20 cellular contexts compared by ENCODE assay signal in genomic region chr19:16218851-16219250, GRCh38. TPM values are rescaled to one million over a fixed set of nuclear protein-coding genes. Genes with fewer than 3 reads are reported as not detected.
DNase-seq lines count a peak whose midpoint lies in the region; ATAC-seq, FAIRE-seq and TF ChIP-seq lines count a peak whose summit lies in the region.
"Had no signal": no experiment of that assay in that cellular context is flagged by ENCODE, and none has a peak within 500 bp of the region (broad histone marks: within the 10 kb centered on the region; RNA-seq: fewer than 3 reads in every experiment).

No MANE protein-coding gene starts in this region.

- no peaks in the 10 kb centered on the region for H3K27me3 ChIP-seq in CD8-positive, alpha-beta memory T cell (ENCODE audit: insufficient read depth, low read length, poor library complexity, severe bottlenecking)
- no peaks in the 10 kb centered on the region for H3K27me3 ChIP-seq in GM12878 (replicated peaks in 1 of 2; ENCODE audit: control insufficient read depth in 2 of 2, insufficient read depth in 2 of 2, low read length in 1 of 2)
- H3K27me3 ChIP-seq: MG63 had no signal

- H3K4me3 ChIP-seq in CD8-positive, alpha-beta memory T cell (ENCODE audit: low read length) = no peak overlapping the region
- H3K4me3 ChIP-seq in GM12878 = no peak overlapping the region
- H3K4me3 ChIP-seq: MG63 had no signal

- H4K20me1 ChIP-seq in GM12878 (ENCODE audit: control insufficient read depth, insufficient read depth) = no peaks in the 10 kb centered on the region

- RAD21 ChIA-PET in GM12878 (lab: Charles Lee; ENCODE audit: unreplicated experiment) = no interaction called here

- H3K79me2 ChIP-seq in GM12878 (ENCODE audit: control insufficient read depth, insufficient read depth, low read length) = no peaks in the 10 kb centered on the region

- 68% methylated on average over 2 of the region's 2 CpGs for WGBS in GM12878 (ENCODE audit: insufficient coverage, insufficient replicate concordance, low lambda C conversion rate, missing lambda C conversion rate)

- H3K4me2 ChIP-seq in GM12878 (ENCODE audit: control insufficient read depth, insufficient read depth) = no peak overlapping the region

- H3K4me1 ChIP-seq in CD8-positive, alpha-beta memory T cell (ENCODE audit: insufficient read depth, low read length) = peaks cover 30% of the 10 kb centered on the region
- H3K4me1 ChIP-seq in GM12878 (ENCODE audit: control insufficient read depth, insufficient read depth, low read length) = no peaks in the 10 kb centered on the region

- H3K9me3 Mint-ChIP-seq in activated T-cell treated with anti-CD3 and anti-CD28 coated beads, Interleukin-2, amount 50 U/mL, for 24 hours = peaks cover 15% of the 10 kb centered on the region
- peaks cover 14 to 32% (median 29%) of the 10 kb centered on the region in 5 donors for H3K9me3 Mint-ChIP-seq in CD8-positive, alpha-beta memory T cell
- H3K9me3 Mint-ChIP-seq in stimulated activated memory B cell treated with anti-CD40 and anti-IgM and Interleukin-4, amounts not matched to agents 10 μg/mL and 1 μg/mL and 100 μg/mL, for 72 hours = peaks cover 6% of the 10 kb centered on the region

- no peak for TF ChIP-seq CTCF in GM12878 (IDR thresholded peaks at IDR 0.05 in 2 of 3, conservative IDR thresholded peaks at IDR 0.05 in 1 of 3; ENCODE audit: control insufficient read depth in 2 of 3, extremely low read depth in 1 of 3, insufficient read depth in 1 of 3, low read depth in 3 of 3, low read length in 3 of 3)
- no peak for TF ChIP-seq CTCF in GM10266 (IDR thresholded peaks at IDR 0.05; ENCODE audit: control insufficient read depth, insufficient read depth, low read depth, missing control alignments)

- no peaks in the 10 kb centered on the region for H3K27me3 Mint-ChIP-seq in activated T-cell treated with anti-CD3 and anti-CD28 coated beads, Interleukin-2, amount 50 U/mL, for 24 hours
- no peaks in the 10 kb centered on the region for H3K27me3 Mint-ChIP-seq in CD8-positive, alpha-beta memory T cell
- H3K27me3 Mint-ChIP-seq in stimulated activated memory B cell treated with anti-CD40 and anti-IgM and Interleukin-4, amounts not matched to agents 10 μg/mL and 1 μg/mL and 100 μg/mL, for 72 hours = no peaks in the 10 kb centered on the region
- H3K27me3 Mint-ChIP-seq: CD4-positive, alpha-beta memory T cell had no signal

- peaks cover 44% of the 10 kb centered on the region for H3K4me1 Mint-ChIP-seq in activated T-cell treated with anti-CD3 and anti-CD28 coated beads, Interleukin-2, amount 50 U/mL, for 24 hours (ENCODE audit: low read depth)
- H3K4me1 Mint-ChIP-seq in CD8-positive, alpha-beta memory T cell = peaks cover 30 to 39% (median 37%) of the 10 kb centered on the region in 3 donors
- peaks cover 26% of the 10 kb centered on the region for H3K4me1 Mint-ChIP-seq in stimulated activated memory B cell treated with anti-CD40 and anti-IgM and Interleukin-4, amounts not matched to agents 10 μg/mL and 1 μg/mL and 100 μg/mL, for 72 hours

- ATAC-seq in GM12878 (no peak), HG03342 (IDR thresholded peaks at IDR 0.05; ENCODE audit: unreplicated experiment) (no peak), HG02870 (IDR thresholded peaks at IDR 0.05; ENCODE audit: unreplicated experiment) (no peak)
- no peak for ATAC-seq in stimulated activated memory B cell treated with anti-CD40 and anti-IgM and Interleukin-4, amounts not matched to agents 10 μg/mL and 1 μg/mL and 100 μg/mL, for 72 hours
- ATAC-seq: HepG2, PC-3 had no signal

- no peak overlapping the region for H2AFZ ChIP-seq in GM12878 (ENCODE audit: control insufficient read depth, low read depth, low read length)

- peaks cover 92% of the 10 kb centered on the region for H3K36me3 Mint-ChIP-seq in activated T-cell treated with anti-CD3 and anti-CD28 coated beads, Interleukin-2, amount 50 U/mL, for 24 hours (ENCODE audit: low read depth)
- peaks cover 33 to 84% (median 51%) of the 10 kb centered on the region in 3 donors for H3K36me3 Mint-ChIP-seq in CD8-positive, alpha-beta memory T cell
- peaks cover 86% of the 10 kb centered on the region for H3K36me3 Mint-ChIP-seq in stimulated activated memory B cell treated with anti-CD40 and anti-IgM and Interleukin-4, amounts not matched to agents 10 μg/mL and 1 μg/mL and 100 μg/mL, for 72 hours

- H3K9me3 ChIP-seq in CD8-positive, alpha-beta memory T cell (ENCODE audit: low read length) = peaks cover 18% of the 10 kb centered on the region
- H3K9me3 ChIP-seq in GM12878 (replicated peaks; ENCODE audit: control insufficient read depth, insufficient read depth, low read length) = peaks cover 19% of the 10 kb centered on the region

- TF ChIP-seq RAD21 in GM12878 (IDR thresholded peaks at IDR 0.05; ENCODE audit: insufficient read depth, low read depth, low read length) = no peak

- H3K27ac Mint-ChIP-seq in activated T-cell treated with anti-CD3 and anti-CD28 coated beads, Interleukin-2, amount 50 U/mL, for 24 hours = peak overlapping the region; percentile 71
- H3K27ac Mint-ChIP-seq in CD8-positive, alpha-beta memory T cell = peak overlapping the region in 5 of 8 donors; percentile 21 to 83 (median 42)
- peak overlapping the region; percentile 40 for H3K27ac Mint-ChIP-seq in stimulated activated memory B cell treated with anti-CD40 and anti-IgM and Interleukin-4, amounts not matched to agents 10 μg/mL and 1 μg/mL and 100 μg/mL, for 72 hours
- H3K27ac Mint-ChIP-seq: HFFc6 had no signal

- no peak overlapping the region for H3K4me3 Mint-ChIP-seq in activated T-cell treated with anti-CD3 and anti-CD28 coated beads, Interleukin-2, amount 50 U/mL, for 24 hours
- no peak overlapping the region for H3K4me3 Mint-ChIP-seq in CD8-positive, alpha-beta memory T cell
- no peak overlapping the region for H3K4me3 Mint-ChIP-seq in stimulated activated memory B cell treated with anti-CD40 and anti-IgM and Interleukin-4, amounts not matched to agents 10 μg/mL and 1 μg/mL and 100 μg/mL, for 72 hours
- H3K4me3 Mint-ChIP-seq: HFFc6 had no signal

- no peak for FAIRE-seq in GM12878 (lab: Jason Lieb, UNC)
- FAIRE-seq: HepG2 had no signal

- POLR2A ChIA-PET in CD8-positive, alpha-beta memory T cell (lab: Charles Lee) = no interaction called here
- POLR2A ChIA-PET in GM12878 (lab: Charles Lee) = interaction anchor here (0.7 kb wide), 1 partner anchor 251 kb away, joined by 3 read pairs; no protein-coding TSS in a partner anchor

- no peak for TF ChIP-seq EP300 in GM12878 (IDR thresholded peaks at IDR 0.05; ENCODE audit: borderline replicate concordance in 1 of 2, control insufficient read depth in 1 of 2, low read depth in 2 of 2, low read length in 2 of 2)

- SMC1A ChIA-PET in GM12878 (lab: Charles Lee; ENCODE audit: uncharacterized antibody, unreplicated experiment) = no interaction called here

- intact Hi-C loops in GM12878 (cut with micrococcal nuclease; ENCODE audit: unreplicated experiment) = no loop called here

- no peak for DNase-seq in activated T-cell treated with anti-CD3 and anti-CD28 coated beads, Interleukin-2, amount 50 U/mL, for 24 hours
- no peak for DNase-seq in activated T-cell treated with anti-CD3 and anti-CD28 coated beads, Interleukin-2, amount 50 U/mL, for 1 hour
- DNase-seq in CD8-positive, alpha-beta memory T cell = peak in 1 of 5 donors; percentile 47
- DNase-seq in GM12878 (ENCODE audit: low read depth, low spot score) (no peak), GM10266 (ENCODE audit: extremely low spot score) (no peak)
- DNase-seq: AML-193; CD4-positive, alpha-beta memory T cell; GF-D8; HFFc6; MG63; NCI-H1105; NCI-H1694 treated with DMSO at 0.1 percent for 48 hours; NCI-H446; PC-3 had no signal

- H3K9ac ChIP-seq in GM12878 (ENCODE audit: control insufficient read depth, insufficient read depth, low read length) = no peak overlapping the region

- in situ Hi-C loops in GM12878 (cut with MboI) = no loop called here

- no peak overlapping the region for H3K27ac ChIP-seq in CD8-positive, alpha-beta memory T cell (ENCODE audit: low read depth, low read length)
- H3K27ac ChIP-seq in GM12878 (ENCODE audit: control insufficient read depth, insufficient read depth) = no peak overlapping the region

- no TSS peak for BruUV-seq in GM12878 (replicated peaks; lab: Mats Ljungman, UMichigan)

- CTCF ChIA-PET in CD8-positive, alpha-beta memory T cell (lab: Charles Lee) = no interaction called here
- CTCF ChIA-PET in GM12878 (lab: Yijun Ruan, JAX) = interaction anchor here (1.6 kb wide), 1 partner anchor 28 kb away, joined by 4 read pairs; no protein-coding TSS in a partner anchor

- peaks cover 25% of the 10 kb centered on the region for H3K36me3 ChIP-seq in CD8-positive, alpha-beta memory T cell (ENCODE audit: insufficient read depth, low read length)
- H3K36me3 ChIP-seq in GM12878 (ENCODE audit: control insufficient read depth in 2 of 2, insufficient read depth in 2 of 2, low read length in 1 of 2) = peaks cover 16 to 19% of the 10 kb centered on the region in 2 experiments; a peak in 3 of 4 replicates

- TF ChIP-seq POLR2A in GM12878 (IDR thresholded peaks at IDR 0.05; ENCODE audit: low read depth, low read length) = no peak

RNA-seq across cellular contexts. Expression of gene AP1M1, which starts 21.1 kb away (rescaled TPM):
- 100 to 1,000 TPM; 113 to 120 TPM for total RNA-seq in CD8-positive, alpha-beta memory T cell
- polyA plus RNA-seq in CD8-positive, alpha-beta memory T cell = 145 TPM
- 32.4 and 32.5 TPM in 2 replicates for total RNA-seq in GM12878 (2013; cell fraction: nucleolus; rRNA removed)
- total RNA-seq in GM12878 (2014; rRNA removed) (60.9 and 74.8 TPM in 2 replicates), GM12878 (2014; rRNA removed; fragmentation: Illumina TruSeq; extraction: Trizol) (26.7 and 28.8 TPM in 2 replicates), GM12878 (2021) (74.7 and 76.5 TPM in 2 replicates)
- 18.0 TPM for polyA plus RNA-seq in GM12878 (2011; ENCODE audit: low read depth)
- polyA plus RNA-seq in GM12878 (2011; rRNA removed) (25.4 and 37.8 TPM in 2 replicates), GM12878 (2014; fragmentation: Illumina TruSeq; extraction: Trizol) (33.8 and 36.8 TPM in 2 replicates), GM12878 (2014; fragmentation: Nextera tagmentation; extraction: Ambion mirVana) (1 to 10 TPM; 1.0 to 5.6 TPM), GM12878 (2014; rRNA removed) (51.6 and 64.7 TPM in 2 replicates), GM12878 (2016; fragmentation: Nextera tagmentation; extraction: Ambion mirVana) (100 to 1,000 TPM; 108 to 116 TPM)
- polyA plus RNA-seq in GM12878 (2011; cell fraction: cytosol; rRNA removed) = 53.3 and 59.2 TPM in 2 replicates
- polyA plus RNA-seq in GM12878 (2011; cell fraction: nucleus; rRNA removed) = 80.0 and 94.6 TPM in 2 replicates
- 51.9 and 71.8 TPM in 2 replicates for polyA plus RNA-seq in GM12878 (2012)
- 37.5 and 44.4 TPM in 2 replicates for polyA minus RNA-seq in GM12878 (2011; rRNA and poly(A)+ RNA removed)
- 26.2 and 33.3 TPM in 2 replicates for polyA minus RNA-seq in GM12878 (2011; cell fraction: cytosol; rRNA and poly(A)+ RNA removed)
- 24.3 and 42.8 TPM in 2 replicates for polyA minus RNA-seq in GM12878 (2011; cell fraction: nucleus; rRNA and poly(A)+ RNA removed)

RNA-seq across cellular contexts. Expression of gene FAM32A, which starts 33.6 kb away (rescaled TPM):
- total RNA-seq in CD8-positive, alpha-beta memory T cell = 10 to 100 TPM; 62.4 to 68.3 TPM
- 127 TPM for polyA plus RNA-seq in CD8-positive, alpha-beta memory T cell
- total RNA-seq in GM12878 (2013; cell fraction: nucleolus; rRNA removed) = 18.0 and 19.0 TPM in 2 replicates
- total RNA-seq in GM12878 (2014; rRNA removed) (66.3 and 66.8 TPM in 2 replicates), GM12878 (2014; rRNA removed; fragmentation: Illumina TruSeq; extraction: Trizol) (63.7 and 71.4 TPM in 2 replicates), GM12878 (2021) (43.2 and 46.1 TPM in 2 replicates)
- polyA plus RNA-seq in GM12878 (2011; ENCODE audit: low read depth) = 40.7 TPM
- polyA plus RNA-seq in GM12878 (2011; rRNA removed) (104 TPM in 2 replicates), GM12878 (2014; fragmentation: Illumina TruSeq; extraction: Trizol) (52.0 and 72.3 TPM in 2 replicates), GM12878 (2014; fragmentation: Nextera tagmentation; extraction: Ambion mirVana) (10 to 100 TPM; 33.3 to 43.0 TPM), GM12878 (2014; rRNA removed) (74.4 and 75.3 TPM in 2 replicates), GM12878 (2016; fragmentation: Nextera tagmentation; extraction: Ambion mirVana) (100 to 1,000 TPM in 1 of 2 experiments, 10 to 100 TPM in 1; 97.2 to 116 TPM)
- polyA plus RNA-seq in GM12878 (2011; cell fraction: cytosol; rRNA removed) = 95.9 and 106 TPM in 2 replicates
- polyA plus RNA-seq in GM12878 (2011; cell fraction: nucleus; rRNA removed) = 66.1 and 66.2 TPM in 2 replicates
- 42.9 and 44.6 TPM in 2 replicates for polyA plus RNA-seq in GM12878 (2012)
- polyA minus RNA-seq in GM12878 (2011; rRNA and poly(A)+ RNA removed) = 38.4 and 40.3 TPM in 2 replicates
- polyA minus RNA-seq in GM12878 (2011; cell fraction: cytosol; rRNA and poly(A)+ RNA removed) = 15.2 and 15.9 TPM in 2 replicates
- 7.7 and 12.0 TPM in 2 replicates for polyA minus RNA-seq in GM12878 (2011; cell fraction: nucleus; rRNA and poly(A)+ RNA removed)

RNA-seq across cellular contexts. Expression of gene CIB3, which starts 45.5 kb away (rescaled TPM):
- total RNA-seq in CD8-positive, alpha-beta memory T cell = not detected
- not detected for polyA plus RNA-seq in CD8-positive, alpha-beta memory T cell
- total RNA-seq in GM12878 (2013; cell fraction: nucleolus; rRNA removed) = not detected in 2 replicates
- total RNA-seq in GM12878 (2014; rRNA removed) = not detected in 2 replicates
- total RNA-seq in GM12878 (2014; rRNA removed; fragmentation: Illumina TruSeq; extraction: Trizol) = not detected in 2 replicates
- not detected in 2 replicates for total RNA-seq in GM12878 (2021)
- not detected for polyA plus RNA-seq in GM12878 (2011; ENCODE audit: low read depth)
- not detected in 2 replicates for polyA plus RNA-seq in GM12878 (2011; rRNA removed)
- 0.18 TPM in 1 of 2 replicates, not detected in the other for polyA plus RNA-seq in GM12878 (2011; cell fraction: cytosol; rRNA removed)
- polyA plus RNA-seq in GM12878 (2011; cell fraction: nucleus; rRNA removed) = 0.19 TPM in 1 of 2 replicates, not detected in the other
- not detected in 2 replicates for polyA plus RNA-seq in GM12878 (2012)
- not detected in 2 replicates for polyA plus RNA-seq in GM12878 (2014; fragmentation: Illumina TruSeq; extraction: Trizol)
- polyA plus RNA-seq in GM12878 (2014; fragmentation: Nextera tagmentation; extraction: Ambion mirVana) = under 1 TPM in 1 of 2 experiments, not detected in 1; 0.35 TPM
- not detected in 2 replicates for polyA plus RNA-seq in GM12878 (2014; rRNA removed)
- polyA plus RNA-seq in GM12878 (2016; fragmentation: Nextera tagmentation; extraction: Ambion mirVana) = not detected
- not detected in 2 replicates for polyA minus RNA-seq in GM12878 (2011; rRNA and poly(A)+ RNA removed)
- not detected in 2 replicates for polyA minus RNA-seq in GM12878 (2011; cell fraction: cytosol; rRNA and poly(A)+ RNA removed)
- polyA minus RNA-seq in GM12878 (2011; cell fraction: nucleus; rRNA and poly(A)+ RNA removed) = not detected in 2 replicates
- total RNA-seq: A673; CD4-positive, alpha-beta memory T cell; H4; HepG2; HFFc6 had no signal
- polyA plus RNA-seq: CD4-positive, alpha-beta memory T cell; HepG2 had no signal
